25 cellular contexts compared by ENCODE assay signal in the genomic region with DNA sequence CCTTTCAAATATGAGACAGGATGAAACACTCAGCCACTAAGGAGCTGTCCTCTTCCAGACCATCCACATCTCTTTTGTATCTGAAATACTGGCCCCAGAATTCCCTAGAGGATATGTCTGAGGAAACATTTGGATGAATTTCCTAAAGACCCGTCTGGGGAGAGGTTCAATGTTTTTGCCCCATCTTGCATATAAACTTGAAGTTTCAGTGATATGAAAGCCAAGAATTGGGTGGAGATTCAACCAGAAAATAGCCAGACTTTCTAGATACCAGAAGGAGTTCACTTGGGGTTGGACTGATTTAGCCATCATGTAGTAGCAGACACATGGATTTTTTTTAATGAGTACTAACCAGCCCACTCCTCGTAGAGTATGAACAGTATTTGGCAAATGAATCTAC.
DNase-seq lines count a peak whose midpoint lies in the region; ATAC-seq and TF ChIP-seq lines count a peak whose summit lies in the region.
"Had no signal": no experiment of that assay in that cellular context is flagged by ENCODE, and none has a peak within 500 bp of the region (broad histone marks: within the 10 kb centered on the region; RNA-seq: fewer than 3 reads in every experiment).

No MANE protein-coding gene starts in this region.

- no peaks in the 10 kb centered on the region for H3K4me1 ChIP-seq in breast epithelium
- H3K4me1 ChIP-seq in mammary epithelial cell (ENCODE audit: insufficient read depth, low read length): no peaks in the 10 kb centered on the region
- H3K4me1 ChIP-seq in body of pancreas: no peaks in the 10 kb centered on the region
- H3K4me1 ChIP-seq in heart right ventricle: peaks cover 0 to 25% (median 15%) of the 10 kb centered on the region in 9 donors
- H3K4me1 ChIP-seq in psoas muscle: no peaks in the 10 kb centered on the region
- H3K4me1 ChIP-seq: parathyroid adenoma, uterus had no signal

- no peak overlapping the region for H3K9ac ChIP-seq in mammary epithelial cell (ENCODE audit: insufficient read depth, low read length)
- H3K9ac ChIP-seq: neural progenitor cell, parathyroid adenoma had no signal

- H3K4me2 ChIP-seq in mammary epithelial cell (ENCODE audit: insufficient read depth, low read depth, low read length): no peak overlapping the region
- H3K4me2 ChIP-seq: neural progenitor cell had no signal

- no TSS peak for BruUV-seq in mammary epithelial cell (replicated peaks; lab: Mats Ljungman, UMichigan)

- no peak for DNase-seq in breast epithelium (ENCODE audit: low spot score in 2 of 2)
- no peak for DNase-seq in mammary epithelial cell
- DNase-seq in body of pancreas: no peak
- no peak for DNase-seq in heart right ventricle
- no peak for DNase-seq in psoas muscle
- DNase-seq in brain microvascular endothelial cell: no peak
- DNase-seq in activated CD4-positive, alpha-beta T cell treated with anti-CD3 and anti-CD28 coated beads for 1 hour: no peak
- DNase-seq in NCI-H2081 treated with DMSO at 0.1 percent for 48 hours (lab: John Stamatoyannopoulos, UW): no peak
- DNase-seq: 8988T; activated CD4-positive, alpha-beta T cell treated with anti-CD3 and anti-CD28 coated beads for 36 hours; activated CD8-positive, alpha-beta T cell treated with anti-CD3 and anti-CD28 coated beads for 36 hours; activated naive CD4-positive, alpha-beta T cell treated with anti-CD3 and anti-CD28 coated beads, Interleukin-2, amount 50 U/mL, for 16 hours; amygdala; CD8-positive, alpha-beta T cell; EL; Karpas-422; NCI-H2029 treated with DMSO at 0.1 percent for 48 hours; NCI-H526; SHP77; stimulated activated CD8-positive, alpha-beta memory T cell treated with anti-CD3 and anti-CD28 coated beads, Interleukin-4, amount 100 ng/mL, for 48 hours had no signal

- intact Hi-C loops in breast epithelium (cut with DNase I; ENCODE audit: low total_unique reads): no loop called here
- intact Hi-C loops in mammary epithelial cell (cut with micrococcal nuclease): no loop called here
- intact Hi-C loops in body of pancreas (cut with DNase I): no loop called here
- intact Hi-C loops in heart right ventricle (cut with DNase I): loop anchor here in 1 of 10 donors (10.0 kb wide), 1 partner anchor 813 kb away; no protein-coding TSS in a partner anchor
- intact Hi-C loops in psoas muscle (cut with DNase I): no loop called here

- TF ChIP-seq CTCF in breast epithelium (IDR thresholded peaks at IDR 0.05) (no peak), mammary epithelial cell (conservative IDR thresholded peaks at IDR 0.05 in 1 of 2, IDR thresholded peaks at IDR 0.05 in 1 of 2; ENCODE audit: extremely low read depth in 1 of 2, insufficient read depth in 1 of 2, low read depth in 1 of 2, low read length in 2 of 2) (no peak), body of pancreas (IDR thresholded peaks at IDR 0.05) (no peak), heart right ventricle (IDR thresholded peaks at IDR 0.05) (no peak), psoas muscle (IDR thresholded peaks at IDR 0.05) (no peak), brain microvascular endothelial cell (IDR thresholded peaks at IDR 0.05; ENCODE audit: low read depth, low read length, missing control alignments) (no peak)

- H2AFZ ChIP-seq in mammary epithelial cell (ENCODE audit: low read depth, low read length): no peak overlapping the region
- H2AFZ ChIP-seq: neural progenitor cell, parathyroid adenoma had no signal

- H3K4me3 ChIP-seq in breast epithelium (no peak overlapping the region), mammary epithelial cell (replicated peaks in 1 of 3; ENCODE audit: insufficient read depth in 1 of 3, low read depth in 2 of 3, low read length in 3 of 3) (no peak overlapping the region), body of pancreas (no peak overlapping the region), heart right ventricle (no peak overlapping the region), psoas muscle (no peak overlapping the region), brain microvascular endothelial cell (ENCODE audit: low read depth, low read length) (no peak overlapping the region)
- H3K4me3 ChIP-seq: neural progenitor cell, thoracic aorta, uterus had no signal

- H3K27ac ChIP-seq in breast epithelium: peak overlapping the region; percentile 30 to 49
- no peak overlapping the region for H3K27ac ChIP-seq in mammary epithelial cell (ENCODE audit: insufficient read depth, low read depth, low read length)
- no peak overlapping the region for H3K27ac ChIP-seq in body of pancreas
- H3K27ac ChIP-seq in heart right ventricle: peak overlapping the region in 3 of 10 donors; percentile 13 to 53 (median 22)
- no peak overlapping the region for H3K27ac ChIP-seq in psoas muscle
- no peak overlapping the region for H3K27ac ChIP-seq in brain microvascular endothelial cell
- H3K27ac ChIP-seq: neural progenitor cell, parathyroid adenoma, thoracic aorta had no signal

- CTCF ChIA-PET in mammary epithelial cell (lab: Charles Lee; ENCODE audit: low non-redundant PET): no interaction called here

- 100% methylated on average over 1 of the region's 2 CpGs for WGBS in mammary epithelial cell (ENCODE audit: low coverage, missing lambda C conversion rate)
- 80 to 88% methylated on average over 2 of the region's 2 CpGs for WGBS in body of pancreas, 2 donors
- 62 to 68% methylated on average over 2 of the region's 2 CpGs for WGBS in heart right ventricle, 2 donors
- 38 to 47% (median 41%) methylated on average over 2 of the region's 2 CpGs for WGBS in psoas muscle, 3 donors

- TF ChIP-seq POLR2A in breast epithelium (IDR thresholded peaks at IDR 0.05) (no peak), body of pancreas (IDR thresholded peaks at IDR 0.05) (no peak)

- H3K9me3 ChIP-seq in breast epithelium (no peaks in the 10 kb centered on the region), mammary epithelial cell (replicated peaks; ENCODE audit: insufficient read depth, low read length) (no peaks in the 10 kb centered on the region), body of pancreas (no peaks in the 10 kb centered on the region), heart right ventricle (peaks cover 0 to 9% (median 0%) of the 10 kb centered on the region in 11 donors), psoas muscle (no peaks in the 10 kb centered on the region)
- H3K9me3 ChIP-seq: thoracic aorta, uterus had no signal

- peak; percentile 50 for ATAC-seq in body of pancreas
- peak in 7 of 8 donors; percentile 25 to 75 (median 43) for ATAC-seq in heart right ventricle
- peak in 3 of 4 donors; percentile 38 to 74 (median 46) for ATAC-seq in psoas muscle
- ATAC-seq: activated CD4-positive, alpha-beta T cell treated with anti-CD3 and anti-CD28 coated beads for 36 hours; activated CD8-positive, alpha-beta T cell treated with anti-CD3 and anti-CD28 coated beads for 36 hours; CD8-positive, alpha-beta T cell; HepG2 had no signal

- H3K27me3 ChIP-seq in breast epithelium (no peaks in the 10 kb centered on the region), mammary epithelial cell (ENCODE audit: insufficient read depth, low read length) (peaks cover under 1% of the 10 kb centered on the region), body of pancreas (no peaks in the 10 kb centered on the region), heart right ventricle (no peaks in the 10 kb centered on the region), psoas muscle (ENCODE audit: insufficient read depth in 3 of 3, low read length in 2 of 3) (no peaks in the 10 kb centered on the region), brain microvascular endothelial cell (replicated peaks) (no peaks in the 10 kb centered on the region)
- H3K27me3 ChIP-seq: neural progenitor cell, uterus had no signal

- H3K36me3 ChIP-seq in breast epithelium: no peaks in the 10 kb centered on the region
- H3K36me3 ChIP-seq in mammary epithelial cell (ENCODE audit: insufficient read depth, low read length): no peaks in the 10 kb centered on the region
- H3K36me3 ChIP-seq in body of pancreas (replicated peaks in 1 of 2; ENCODE audit: insufficient read depth in 1 of 2, low read depth in 2 of 2): no peaks in the 10 kb centered on the region
- H3K36me3 ChIP-seq in heart right ventricle: no peaks in the 10 kb centered on the region
- no peaks in the 10 kb centered on the region for H3K36me3 ChIP-seq in psoas muscle (ENCODE audit: insufficient read depth in 1 of 2, low read depth in 1 of 2)
- no peaks in the 10 kb centered on the region for H3K36me3 ChIP-seq in brain microvascular endothelial cell (replicated peaks)
- H3K36me3 ChIP-seq: neural progenitor cell, thoracic aorta, uterus had no signal

- H3K79me2 ChIP-seq in mammary epithelial cell (ENCODE audit: insufficient read depth, low read length): no peaks in the 10 kb centered on the region
- H3K79me2 ChIP-seq: parathyroid adenoma had no signal

- in situ Hi-C loops in mammary epithelial cell (cut with MboI; ENCODE audit: low sequenced_read_pairs in 2 of 2): no loop called here
- in situ Hi-C loops in brain microvascular endothelial cell (cut with HindIII; ENCODE audit: low pct_ligation_motif_present, low sequenced_read_pairs): no loop called here

- H4K20me1 ChIP-seq in mammary epithelial cell (ENCODE audit: insufficient read depth, low read length): no peaks in the 10 kb centered on the region

- dilution Hi-C loops in mammary epithelial cell (cut with HindIII; ENCODE audit: low sequenced_read_pairs): no loop called here

Comparison
In these comparisons a context has a peak if more than half of its experiments do, and no peak if none do; other contexts are left out.
1. H3K27ac ChIP-seq: peak in breast epithelium (2 of 2); none in mammary epithelial cell (single experiment), body of pancreas (0 of 4), psoas muscle (single experiment) and brain microvascular endothelial cell (single experiment).
2. Peak in every context shown above with its lines, with median percentiles within 50 percentile points of each other: ATAC-seq.